8 cellular contexts compared by ENCODE assay signal in the genomic region with DNA sequence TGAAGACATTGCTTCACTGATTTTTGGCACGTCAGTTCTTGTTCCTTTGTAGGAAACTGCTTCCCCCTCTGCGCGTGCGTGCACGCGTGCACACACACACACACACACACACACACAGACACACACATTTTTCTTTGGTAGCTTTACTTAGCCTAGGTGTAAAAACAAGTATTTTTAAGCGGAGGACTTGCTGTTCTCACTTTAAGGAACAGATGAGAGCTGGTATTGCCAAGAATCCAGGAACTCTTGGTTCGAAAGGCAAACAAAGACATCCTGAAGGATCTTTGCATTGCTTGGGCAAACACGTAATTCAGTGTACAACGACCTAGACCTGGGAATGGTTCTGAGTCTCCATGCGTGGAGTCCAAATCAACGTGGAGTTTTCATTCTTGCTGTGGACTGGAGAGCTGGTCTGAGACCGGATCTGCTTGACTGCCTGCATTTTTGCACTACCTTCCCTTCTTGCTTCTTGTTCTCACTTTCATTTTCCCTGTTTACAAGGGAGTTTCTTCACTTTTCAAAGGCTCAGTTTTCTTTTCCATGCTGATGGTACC. TPM values are rescaled to one million over a fixed set of nuclear protein-coding genes. Genes with fewer than 3 reads are reported as not detected.
DNase-seq lines count a peak whose midpoint lies in the region; ATAC-seq, FAIRE-seq and TF ChIP-seq lines count a peak whose summit lies in the region.

No MANE protein-coding gene starts in this region.

- ATAC-seq in CD4-positive, CD25-positive, alpha-beta regulatory T cell (ENCODE audit: low read depth in 2 of 2) = no peak
- ATAC-seq in GM21367 (IDR thresholded peaks at IDR 0.05; ENCODE audit: unreplicated experiment) = peak; percentile 38

- no peaks in the 10 kb centered on the region for H3K27me3 ChIP-seq in CD4-positive, CD25-positive, alpha-beta regulatory T cell (ENCODE audit: control insufficient read depth, insufficient read depth, low read length)
- no peaks in the 10 kb centered on the region for H3K27me3 ChIP-seq in SU-DHL-6 (ENCODE audit: low read length)
- H3K27me3 ChIP-seq in H7 (ENCODE audit: control insufficient read depth, insufficient read depth, low read length) = no peaks in the 10 kb centered on the region

- no peak overlapping the region for H3K27ac ChIP-seq in CD4-positive, CD25-positive, alpha-beta regulatory T cell (ENCODE audit: insufficient read depth, low read length, poor library complexity, severe bottlenecking)
- peak overlapping the region; percentile 69 for H3K27ac ChIP-seq in SU-DHL-6 (ENCODE audit: low read depth, low read length)

- DNase-seq in CD4-positive, CD25-positive, alpha-beta regulatory T cell = peak in 1 of 3 donors; percentile 34
- DNase-seq in medulla oblongata (ENCODE audit: extremely low spot score) (peak; percentile 29), HTR-8/SVneo (ENCODE audit: insufficient read length, low spot score) (no peak), H7 (no peak), HUDEP-2 (lab: John Stamatoyannopoulos, UW; ENCODE audit: unreplicated experiment in 76 of 76) (no peak)
- DNase-seq in activated CD4-positive, CD25-positive, alpha-beta regulatory T cell (lab: John Stamatoyannopoulos, UW) = no peak

- no peaks in the 10 kb centered on the region for H4K20me1 ChIP-seq in SU-DHL-6 (ENCODE audit: low read depth, low read length)

- H3K9me3 ChIP-seq in CD4-positive, CD25-positive, alpha-beta regulatory T cell (ENCODE audit: control insufficient read depth in 2 of 2, low read length in 2 of 2) = no peaks in the 10 kb centered on the region
- no peaks in the 10 kb centered on the region for H3K9me3 ChIP-seq in SU-DHL-6 (ENCODE audit: insufficient read depth, low read length)

- peak overlapping the region in 3 of 4 donors; percentile 42 to 77 (median 53) for H3K4me3 Mint-ChIP-seq in CD4-positive, CD25-positive, alpha-beta regulatory T cell

- FAIRE-seq in HTR-8/SVneo (lab: Jason Lieb, UNC) = no peak

- peaks cover 12 to 36% (median 23%) of the 10 kb centered on the region in 4 donors for H3K4me1 Mint-ChIP-seq in CD4-positive, CD25-positive, alpha-beta regulatory T cell

- no peaks in the 10 kb centered on the region for H3K9me3 Mint-ChIP-seq in CD4-positive, CD25-positive, alpha-beta regulatory T cell

- H3F3A ChIP-seq in SU-DHL-6 (ENCODE audit: insufficient read depth) = peaks cover 18% of the 10 kb centered on the region

- H3K4me2 ChIP-seq in SU-DHL-6 (ENCODE audit: low read depth, low read length, poor library complexity, severe bottlenecking) = peak overlapping the region; percentile 73

- H3K4me3 ChIP-seq in CD4-positive, CD25-positive, alpha-beta regulatory T cell (ENCODE audit: low read depth, low read length) = peak overlapping the region; percentile 50
- H3K4me3 ChIP-seq in SU-DHL-6 (ENCODE audit: insufficient read depth, low read length, poor library complexity, severe bottlenecking) (peak overlapping the region; percentile 47), H7 (ENCODE audit: insufficient read depth, low read depth, low read length) (no peak overlapping the region)

- H2AFZ ChIP-seq in SU-DHL-6 (ENCODE audit: low read depth, low read length, severe bottlenecking) = peak overlapping the region; percentile 39

- no peaks in the 10 kb centered on the region for H3K9me2 ChIP-seq in SU-DHL-6 (replicated peaks; ENCODE audit: insufficient read depth, low read length)

- peaks cover 65% of the 10 kb centered on the region for H3K79me2 ChIP-seq in SU-DHL-6 (ENCODE audit: insufficient read depth, low read length)

- H3K27me3 Mint-ChIP-seq in CD4-positive, CD25-positive, alpha-beta regulatory T cell = no peaks in the 10 kb centered on the region

- H3K36me3 ChIP-seq in CD4-positive, CD25-positive, alpha-beta regulatory T cell (ENCODE audit: control insufficient read depth, insufficient read depth, low read length) = peaks cover 13% of the 10 kb centered on the region
- H3K36me3 ChIP-seq in SU-DHL-6 (ENCODE audit: low read length) (0 out of 2 replicates have a peak, but pooled peaks cover 4% of the 10 kb centered on the region), H7 (replicated peaks; ENCODE audit: control insufficient read depth, insufficient read depth, low read length) (peaks cover 1% of the 10 kb centered on the region; the same call in 1 of the 2 replicates)

- no peak for TF ChIP-seq CTCF in SU-DHL-6 (IDR thresholded peaks at IDR 0.05; ENCODE audit: insufficient read depth, low read length, poor library complexity, severe bottlenecking)

- H3K9ac ChIP-seq in SU-DHL-6 (ENCODE audit: low read length) = peak overlapping the region; percentile 50

- H3K36me3 Mint-ChIP-seq in CD4-positive, CD25-positive, alpha-beta regulatory T cell = peaks cover 29% of the 10 kb centered on the region

- H3K4me1 ChIP-seq in CD4-positive, CD25-positive, alpha-beta regulatory T cell (ENCODE audit: control insufficient read depth, insufficient read depth, low read length, poor library complexity, severe bottlenecking) = peaks cover 8% of the 10 kb centered on the region

- peak overlapping the region; percentile 68 to 85 (median 79) for H3K27ac Mint-ChIP-seq in CD4-positive, CD25-positive, alpha-beta regulatory T cell

RNA-seq across cellular contexts. Expression of a gene that starts 8.2 kb away (rescaled TPM):
- total RNA-seq in CD4-positive, CD25-positive, alpha-beta regulatory T cell = 10.7 TPM
- 10 to 100 TPM in 1 of 4 donors, 1 to 10 TPM in 3; 6.5 to 10.1 (median 8.0) TPM for polyA plus RNA-seq in CD4-positive, CD25-positive, alpha-beta regulatory T cell
- 7.2 and 9.0 TPM in 2 replicates for total RNA-seq in H7 (2014; rRNA removed; shearing (Covaris generic))

RNA-seq across cellular contexts. Expression of a gene that starts 31.7 kb away (rescaled TPM):
- 111 TPM for total RNA-seq in CD4-positive, CD25-positive, alpha-beta regulatory T cell
- 100 to 1,000 TPM; 313 to 357 (median 335) TPM for polyA plus RNA-seq in CD4-positive, CD25-positive, alpha-beta regulatory T cell
- total RNA-seq in H7 (2014; rRNA removed; shearing (Covaris generic)) = 152 and 158 TPM in 2 replicates

RNA-seq across cellular contexts. Expression of a gene that starts 38.3 kb away (rescaled TPM):
- not detected for total RNA-seq in CD4-positive, CD25-positive, alpha-beta regulatory T cell
- polyA plus RNA-seq in CD4-positive, CD25-positive, alpha-beta regulatory T cell = not detected
- not detected in 2 replicates for total RNA-seq in H7 (2014; rRNA removed; shearing (Covaris generic))
